34 cellular contexts compared by ENCODE assay signal in genomic region chr2:16091576-16092282, GRCh38.
"Had no signal": no experiment of that assay in that cellular context is flagged by ENCODE, and none has a peak within 500 bp of the region (broad histone marks: within the 10 kb centered on the region; RNA-seq: fewer than 3 reads in every experiment).

No MANE protein-coding gene starts in this region.

- H3K27ac ChIP-seq: brain microvascular endothelial cell, esophagus muscularis mucosa, foreskin keratinocyte, gastrocnemius medialis, WERI-Rb-1 had no signal

- H3K27ac Mint-ChIP-seq: activated B cell treated with CpG ODN at 0.5 μM for 24 hours; activated CD8-positive, alpha-beta T cell treated with anti-CD3 and anti-CD28 coated beads for 36 hours; activated naive CD8-positive, alpha-beta T cell; activated T-helper 17 cell treated with anti-CD3 and anti-CD28 coated beads, Interleukin-2, amount 50 U/mL, for 72 hours; effector memory CD8-positive, alpha-beta T cell; T-helper 17 cell; T-helper 2 cell treated with Interferon-gamma antibody and Interleukin-4, amounts not matched to agents 5 μg/mL and 100 μg/mL, for 36 hours had no signal

- H3K4me3 Mint-ChIP-seq: activated B cell treated with CpG ODN at 0.5 μM for 24 hours; activated CD8-positive, alpha-beta T cell treated with anti-CD3 and anti-CD28 coated beads for 36 hours; activated naive CD8-positive, alpha-beta T cell; activated T-cell treated with anti-CD3 and anti-CD28 coated beads, Interleukin-2, amount 50 U/mL, for 4 hours; activated T-helper 17 cell treated with anti-CD3 and anti-CD28 coated beads, Interleukin-2, amount 50 U/mL, for 72 hours; central memory CD8-positive, alpha-beta T cell; effector memory CD8-positive, alpha-beta T cell; T-helper 17 cell; T-helper 2 cell treated with Interferon-gamma antibody and Interleukin-4, amounts not matched to agents 5 μg/mL and 100 μg/mL, for 36 hours had no signal

- FAIRE-seq: astrocyte, colon had no signal

- ATAC-seq: activated CD4-positive, CD25-positive, alpha-beta regulatory T cell treated with anti-CD3 and anti-CD28 coated beads, Interleukin-2, amount 50 U/mL, for 24 hours; activated CD8-positive, alpha-beta T cell treated with anti-CD3 and anti-CD28 coated beads for 36 hours; activated T-cell treated with anti-CD3 and anti-CD28 coated beads, Interleukin-2, amount 50 U/mL, for 4 hours; activated T-helper 17 cell treated with anti-CD3 and anti-CD28 coated beads, Interleukin-2, amount 50 U/mL, for 72 hours; effector memory CD8-positive, alpha-beta T cell; foreskin keratinocyte; gastrocnemius medialis; T-helper 17 cell had no signal

- H3K9me3 ChIP-seq: esophagus muscularis mucosa, gastrocnemius medialis had no signal

- H3K4me1 Mint-ChIP-seq: activated B cell treated with CpG ODN at 0.5 μM for 24 hours; activated T-helper 17 cell treated with anti-CD3 and anti-CD28 coated beads, Interleukin-2, amount 50 U/mL, for 72 hours; central memory CD8-positive, alpha-beta T cell; T-helper 17 cell had no signal

- H3K4me3 ChIP-seq: esophagus muscularis mucosa, gastrocnemius medialis had no signal

- H3K27me3 Mint-ChIP-seq: activated B cell treated with CpG ODN at 0.5 μM for 24 hours; activated CD8-positive, alpha-beta T cell treated with anti-CD3 and anti-CD28 coated beads for 36 hours; activated naive CD8-positive, alpha-beta T cell; activated T-helper 17 cell treated with anti-CD3 and anti-CD28 coated beads, Interleukin-2, amount 50 U/mL, for 72 hours; central memory CD8-positive, alpha-beta T cell; effector memory CD8-positive, alpha-beta T cell; T-helper 17 cell had no signal

- H3K9me3 Mint-ChIP-seq: activated B cell treated with CpG ODN at 0.5 μM for 24 hours; activated CD8-positive, alpha-beta T cell treated with anti-CD3 and anti-CD28 coated beads for 36 hours; activated T-cell treated with anti-CD3 and anti-CD28 coated beads, Interleukin-2, amount 50 U/mL, for 4 hours; activated T-helper 17 cell treated with anti-CD3 and anti-CD28 coated beads, Interleukin-2, amount 50 U/mL, for 72 hours; T-helper 2 cell treated with Interferon-gamma antibody and Interleukin-4, amounts not matched to agents 5 μg/mL and 100 μg/mL, for 36 hours had no signal

- DNase-seq: activated B cell treated with CpG ODN at 0.5 μM for 24 hours; activated CD4-positive, alpha-beta T cell treated with anti-CD3 and anti-CD28 coated beads for 48 hours; activated CD4-positive, alpha-beta T cell treated with anti-CD3 and anti-CD28 coated beads, Interleukin-2, amount 50 U/mL, for 1 hour; activated CD4-positive, alpha-beta T cell treated with anti-CD3 and anti-CD28 coated beads, Interleukin-2, amount 50 U/mL, for 48 hours; activated CD8-positive, alpha-beta memory T cell treated with anti-CD3 and anti-CD28 coated beads for 24 hours; activated CD8-positive, alpha-beta T cell treated with anti-CD3 and anti-CD28 coated beads for 36 hours; activated effector memory CD4-positive, alpha-beta T cell treated with Interleukin-2 at 50 U/mL for 16 hours; activated gamma-delta T cell treated with Interleukin-2 at 50 U/mL for 16 hours; activated naive CD4-positive, alpha-beta T cell treated with anti-CD3 and anti-CD28 coated beads, Interleukin-2, amount 50 U/mL, for 16 hours; activated naive CD4-positive, alpha-beta T cell treated with Interleukin-2 at 50 U/mL for 16 hours; activated T-cell treated with anti-CD3 and anti-CD28 coated beads, Interleukin-2, amount 50 U/mL, for 4 hours; amniotic stem cell; anterior cingulate cortex; brain microvascular endothelial cell; cortex of kidney; dermis blood vessel endothelial cell; effector CD4-positive, alpha-beta T cell; effector memory CD8-positive, alpha-beta T cell; erythroblast; foreskin keratinocyte; gastrocnemius medialis; glutamatergic neuron; T-helper 1 cell; T-helper 17 cell; T1000; WERI-Rb-1 had no signal

- H3K36me3 Mint-ChIP-seq: activated naive CD8-positive, alpha-beta T cell had no signal

- H3K4me1 ChIP-seq: esophagus muscularis mucosa, foreskin keratinocyte, gastrocnemius medialis had no signal
